18 cellular contexts compared by ENCODE assay signal in the genomic region with DNA sequence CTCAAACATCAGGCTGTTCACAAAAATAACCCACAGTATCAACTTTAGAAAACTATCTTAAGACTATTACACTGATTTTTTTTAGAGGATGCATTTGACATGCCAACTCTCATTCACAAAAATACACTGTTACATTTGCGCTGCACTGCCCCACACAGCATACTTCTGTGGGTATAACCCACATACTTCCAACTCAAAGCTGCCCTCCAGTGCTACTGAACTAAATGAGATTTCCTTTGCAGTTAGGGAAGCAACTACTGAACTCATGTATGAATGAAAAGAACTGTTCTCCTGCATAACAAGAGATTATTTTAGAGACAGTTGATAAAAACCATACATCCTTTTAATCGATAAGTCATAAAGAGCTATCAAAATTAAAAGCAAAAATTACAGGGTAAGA. TPM values are rescaled to one million over a fixed set of nuclear protein-coding genes. Genes with fewer than 3 reads are reported as not detected.
DNase-seq lines count a peak whose midpoint lies in the region; ATAC-seq and TF ChIP-seq lines count a peak whose summit lies in the region.
"Had no signal": no experiment of that assay in that cellular context is flagged by ENCODE, and none has a peak within 500 bp of the region (broad histone marks: within the 10 kb centered on the region; RNA-seq: fewer than 3 reads in every experiment).

No MANE protein-coding gene starts in this region.

- TF ChIP-seq RAD21 in SK-N-SH (IDR thresholded peaks at IDR 0.05; ENCODE audit: low read length) = peak; percentile 23; the same call in 1 of the 2 replicates

- H3K4me1 ChIP-seq in SK-N-SH (ENCODE audit: control insufficient read depth in 1 of 2, insufficient read depth in 2 of 2, low read depth in 1 of 2, low read length in 1 of 2) (no peaks in the 10 kb centered on the region; a peak in 1 of 4 replicates), testis (no peaks in the 10 kb centered on the region), adrenal gland (replicated peaks in 1 of 2) (no peaks in the 10 kb centered on the region)

- CTCF ChIA-PET in SK-N-SH (lab: Yijun Ruan, JAX) = interaction anchor here (1.1 to 1.2 kb wide), 2 partner anchors 25 to 314 kb away, joined by 3 read pairs; a partner anchor contains a TSS

- H3K27ac Mint-ChIP-seq in activated CD4-positive, alpha-beta T cell treated with anti-CD3 and anti-CD28 coated beads, Interleukin-2, amount 10 ng/mL, durations not matched to agents 24 days and 14 days = no peak overlapping the region
- H3K27ac Mint-ChIP-seq: B cell; CD4-positive, alpha-beta T cell; H9 had no signal

- H3K9ac ChIP-seq in SK-N-SH = no peak overlapping the region

- H3K27me3 ChIP-seq in SK-N-SH (ENCODE audit: insufficient read depth) (no peaks in the 10 kb centered on the region), testis (no peaks in the 10 kb centered on the region), adrenal gland (no peaks in the 10 kb centered on the region)

- H3K79me2 ChIP-seq in SK-N-SH (ENCODE audit: insufficient read depth) = no peaks in the 10 kb centered on the region

- H3K27me3 Mint-ChIP-seq in activated CD4-positive, alpha-beta T cell treated with anti-CD3 and anti-CD28 coated beads, Interleukin-2, amount 10 ng/mL, durations not matched to agents 24 days and 14 days = peaks cover 24% of the 10 kb centered on the region

- H3K36me3 ChIP-seq in SK-N-SH (replicated peaks in 1 of 2; ENCODE audit: control insufficient read depth in 1 of 2, insufficient read depth in 2 of 2, low read length in 1 of 2) (no peaks in the 10 kb centered on the region), testis (ENCODE audit: low read depth, missing control alignments) (no peaks in the 10 kb centered on the region), adrenal gland (replicated peaks in 1 of 2) (no peaks in the 10 kb centered on the region)

- H3K27ac ChIP-seq in SK-N-SH (ENCODE audit: low read depth in 2 of 2, low read length in 1 of 2) = no peak overlapping the region
- H3K27ac ChIP-seq in testis = no peak overlapping the region
- H3K27ac ChIP-seq in adrenal gland = no peak overlapping the region
- H3K27ac ChIP-seq: 22Rv1 had no signal

- no peaks in the 10 kb centered on the region for H3K4me1 Mint-ChIP-seq in activated CD4-positive, alpha-beta T cell treated with anti-CD3 and anti-CD28 coated beads, Interleukin-2, amount 10 ng/mL, durations not matched to agents 24 days and 14 days
- H3K4me1 Mint-ChIP-seq: B cell had no signal

- no peaks in the 10 kb centered on the region for H3K36me3 Mint-ChIP-seq in activated CD4-positive, alpha-beta T cell treated with anti-CD3 and anti-CD28 coated beads, Interleukin-2, amount 10 ng/mL, durations not matched to agents 24 days and 14 days (ENCODE audit: low read depth)

- no peak overlapping the region for H3K4me2 ChIP-seq in SK-N-SH

- 81% methylated on average over 2 of the region's 2 CpGs for WGBS in SK-N-SH (ENCODE audit: low lambda C conversion rate)
- 60 to 78% methylated on average over 2 of the region's 2 CpGs for WGBS in testis, 2 donors
- WGBS in adrenal gland, 4 donors = 88 to 94% (median 91%) methylated on average over 2 of the region's 2 CpGs

- no peaks in the 10 kb centered on the region for H4K20me1 ChIP-seq in SK-N-SH (ENCODE audit: insufficient read depth)

- no peaks in the 10 kb centered on the region for H3K9me2 ChIP-seq in SK-N-SH

- TF ChIP-seq CTCF in SK-N-SH (IDR thresholded peaks at IDR 0.05) (no peak), testis (IDR thresholded peaks at IDR 0.05) (no peak), adrenal gland (IDR thresholded peaks at IDR 0.05) (no peak)

- H3K4me3 Mint-ChIP-seq in activated CD4-positive, alpha-beta T cell treated with anti-CD3 and anti-CD28 coated beads, Interleukin-2, amount 10 ng/mL, durations not matched to agents 24 days and 14 days = no peak overlapping the region
- H3K4me3 Mint-ChIP-seq: B cell; CD4-positive, alpha-beta T cell; H9 had no signal

- intact Hi-C loops in activated CD4-positive, alpha-beta T cell treated with anti-CD3 and anti-CD28 coated beads, Interleukin-2, amount 10 ng/mL, durations not matched to agents 24 days and 14 days (cut with micrococcal nuclease) = no loop called here
- intact Hi-C loops in testis (cut with DNase I; ENCODE audit: low total_unique reads) = no loop called here
- intact Hi-C loops in adrenal gland (cut with DNase I) = no loop called here

- peaks cover 5% of the 10 kb centered on the region for H3F3A ChIP-seq in SK-N-SH (replicated peaks; ENCODE audit: insufficient read depth)

- DNase-seq in activated CD4-positive, alpha-beta T cell treated with anti-CD3 and anti-CD28 coated beads, Interleukin-2, amount 10 ng/mL, durations not matched to agents 24 days and 14 days = peak; percentile 19
- no peak for DNase-seq in activated CD4-positive, alpha-beta T cell treated with anti-CD3 and anti-CD28 coated beads for 4 hours
- DNase-seq in SK-N-SH = no peak
- no peak for DNase-seq in left lobe of liver (ENCODE audit: low spot score)
- peak; percentile 22 for DNase-seq in testis
- DNase-seq in adrenal gland = no peak
- DNase-seq in activated CD4-positive, alpha-beta T cell treated with anti-CD3 and anti-CD28 coated beads for 48 hours = no peak
- DNase-seq: ACHN; C1 segment of cervical spinal cord; Calu3; CD4-positive, alpha-beta T cell; DMS 273 treated with DMSO at 0.1 percent for 48 hours; GOT3; H9 had no signal

- H3K4me3 ChIP-seq in SK-N-SH (ENCODE audit: low read depth in 2 of 2, low read length in 1 of 2) (no peak overlapping the region), testis (no peak overlapping the region), adrenal gland (no peak overlapping the region)
- H3K4me3 ChIP-seq: GM12878 had no signal

- no peaks in the 10 kb centered on the region for H3K9me3 Mint-ChIP-seq in activated CD4-positive, alpha-beta T cell treated with anti-CD3 and anti-CD28 coated beads, Interleukin-2, amount 10 ng/mL, durations not matched to agents 24 days and 14 days
- H3K9me3 Mint-ChIP-seq: CD4-positive, alpha-beta T cell had no signal

- no peak for TF ChIP-seq EP300 in SK-N-SH (IDR thresholded peaks at IDR 0.05; ENCODE audit: borderline replicate concordance in 1 of 2, low read depth in 1 of 2, low read length in 1 of 2)

- ATAC-seq in left lobe of liver (peak; percentile 64), GM18519 (IDR thresholded peaks at IDR 0.05; ENCODE audit: low FRiP score, unreplicated experiment) (no peak)
- ATAC-seq: GM12878 had no signal

- TF ChIP-seq POLR2A in testis (IDR thresholded peaks at IDR 0.05) (no peak), adrenal gland (IDR thresholded peaks at IDR 0.05) (no peak)

- no peak overlapping the region for H2AFZ ChIP-seq in SK-N-SH (ENCODE audit: low read depth)

- POLR2A ChIA-PET in SK-N-SH (lab: Yijun Ruan, JAX) = no interaction called here

- H3K9me3 ChIP-seq in SK-N-SH = no peaks in the 10 kb centered on the region
- no peaks in the 10 kb centered on the region for H3K9me3 ChIP-seq in testis
- no peaks in the 10 kb centered on the region for H3K9me3 ChIP-seq in adrenal gland (replicated peaks in 1 of 3)

TF ChIP-seq in SK-N-SH, 30 proteins besides CTCF, POLR2A, EP300 and RAD21 (continues in another document):
- no peak for TF ChIP-seq ELF1 (IDR thresholded peaks at IDR 0.05)
- no peak for TF ChIP-seq RXRA (IDR thresholded peaks at IDR 0.05; ENCODE audit: borderline replicate concordance, low read depth)
- TF ChIP-seq JUND (IDR thresholded peaks at IDR 0.05) = no peak
- TF ChIP-seq, protein P1, sequence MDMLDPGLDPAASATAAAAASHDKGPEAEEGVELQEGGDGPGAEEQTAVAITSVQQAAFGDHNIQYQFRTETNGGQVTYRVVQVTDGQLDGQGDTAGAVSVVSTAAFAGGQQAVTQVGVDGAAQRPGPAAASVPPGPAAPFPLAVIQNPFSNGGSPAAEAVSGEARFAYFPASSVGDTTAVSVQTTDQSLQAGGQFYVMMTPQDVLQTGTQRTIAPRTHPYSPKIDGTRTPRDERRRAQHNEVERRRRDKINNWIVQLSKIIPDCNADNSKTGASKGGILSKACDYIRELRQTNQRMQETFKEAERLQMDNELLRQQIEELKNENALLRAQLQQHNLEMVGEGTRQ (IDR thresholded peaks at IDR 0.05; ENCODE audit: borderline replicate concordance, low read depth, low read length) = no peak
- TF ChIP-seq FOXM1 (IDR thresholded peaks at IDR 0.05; ENCODE audit: low read depth) = no peak
- no peak for TF ChIP-seq MXI1 (IDR thresholded peaks at IDR 0.05; ENCODE audit: low read depth, low read length)
- TF ChIP-seq CHD2 (IDR thresholded peaks at IDR 0.05; ENCODE audit: low read length, partially characterized antibody) = no peak
- no peak for TF ChIP-seq FOSL2 (IDR thresholded peaks at IDR 0.05; ENCODE audit: borderline replicate concordance, low read depth)
- TF ChIP-seq, protein P2, sequence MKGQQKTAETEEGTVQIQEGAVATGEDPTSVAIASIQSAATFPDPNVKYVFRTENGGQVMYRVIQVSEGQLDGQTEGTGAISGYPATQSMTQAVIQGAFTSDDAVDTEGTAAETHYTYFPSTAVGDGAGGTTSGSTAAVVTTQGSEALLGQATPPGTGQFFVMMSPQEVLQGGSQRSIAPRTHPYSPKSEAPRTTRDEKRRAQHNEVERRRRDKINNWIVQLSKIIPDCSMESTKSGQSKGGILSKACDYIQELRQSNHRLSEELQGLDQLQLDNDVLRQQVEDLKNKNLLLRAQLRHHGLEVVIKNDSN (IDR thresholded peaks at IDR 0.05; ENCODE audit: borderline replicate concordance, low read depth) = no peak

RNA-seq across cellular contexts. Expression of a gene that starts 25.8 kb away (rescaled TPM):
- 33.4 and 36.7 TPM in 2 replicates for total RNA-seq in activated CD4-positive, alpha-beta T cell treated with anti-CD3 and anti-CD28 coated beads, Interleukin-2, amount 10 ng/mL, durations not matched to agents 24 days and 14 days
- 106 and 164 TPM in 2 replicates for polyA plus RNA-seq in SK-N-SH (2012; rRNA removed)
- 138 and 141 TPM in 2 replicates for polyA plus RNA-seq in SK-N-SH (2012; cell fraction: cytosol; rRNA removed)
- polyA plus RNA-seq in SK-N-SH (2012; cell fraction: nucleus; rRNA removed) = 334 and 376 TPM in 2 replicates
- 58.6 TPM for total RNA-seq in left lobe of liver
- total RNA-seq in testis = 10 to 100 TPM; 29.8 to 47.0 TPM
- 14.9 TPM for polyA plus RNA-seq in testis (ENCODE audit: insufficient read depth, low read depth, low replicate concordance)
- total RNA-seq in adrenal gland = 10 to 100 TPM in 5 of 8 donors, 1 to 10 TPM in 3; 5.3 to 26.9 (median 11.5) TPM
- 10 to 100 TPM in 2 of 3 donors, 1 to 10 TPM in 1; 9.2 to 20.9 (median 19.6) TPM for polyA plus RNA-seq in adrenal gland

Comparison
In these comparisons a context has a peak if more than half of its experiments do, and no peak if none do; other contexts are left out.
1. DNase-seq: peak in activated CD4-positive, alpha-beta T cell treated with anti-CD3 and anti-CD28 coated beads, Interleukin-2, amount 10 ng/mL, durations not matched to agents 24 days and 14 days (single experiment) and testis (single experiment); none in activated CD4-positive, alpha-beta T cell treated with anti-CD3 and anti-CD28 coated beads for 4 hours (0 of 2), SK-N-SH (single experiment), left lobe of liver (single experiment), adrenal gland (0 of 7) and activated CD4-positive, alpha-beta T cell treated with anti-CD3 and anti-CD28 coated beads for 48 hours (single experiment).